In genomic region chr10:73886085-73886529, GRCh38 we compare ENCODE assay signal across 8 cellular contexts. TPM values are rescaled to one million over a fixed set of nuclear protein-coding genes. Genes with fewer than 3 reads are reported as not detected.
DNase-seq lines count a peak whose midpoint lies in the region; ATAC-seq and TF ChIP-seq lines count a peak whose summit lies in the region.

No MANE protein-coding gene starts in this region.

- H3K9me3 ChIP-seq in HEK293 (ENCODE audit: control insufficient read depth, insufficient read depth, low read depth, low read length) = no peaks in the 10 kb centered on the region
- no peaks in the 10 kb centered on the region for H3K9me3 ChIP-seq in liver (ENCODE audit: control insufficient read depth in 4 of 4, low read length in 3 of 4)

- POLR2A ChIA-PET in HEK293 (lab: Yijun Ruan, JAX) = interaction anchor here (0.5 to 0.7 kb wide), 4 partner anchors 53 to 265 kb away, joined by 3 to 4 read pairs (median 3); partner anchors contain the start of genes ADK and AP3M1

- TF ChIP-seq CTCF in HEK293 (tag by site-specific recombination; IDR thresholded peaks at IDR 0.05) (peak; percentile 92), liver (IDR thresholded peaks at IDR 0.05; ENCODE audit: low read depth, low read length, missing input control) (peak; percentile 89)

- H3K27ac ChIP-seq in HEK293 (ENCODE audit: extremely low read depth, low read depth, low read length) (no peak overlapping the region), cingulate gyrus (ENCODE audit: low read depth, low read length) (peak overlapping the region; percentile 87), liver (ENCODE audit: low read depth in 1 of 2, low read length in 2 of 2) (no peak overlapping the region)

- H3K9ac ChIP-seq in liver (ENCODE audit: low read depth in 1 of 2, low read length in 2 of 2) = no peak overlapping the region

- DNase-seq in GDM1 (lab: John Stamatoyannopoulos, UW) = peak; percentile 23
- peak; percentile 79 for DNase-seq in NCI-H2196 treated with DMSO at 0.1 percent for 48 hours (lab: John Stamatoyannopoulos, UW; ENCODE audit: unreplicated experiment)
- DNase-seq in activated CD4-positive, alpha-beta T cell treated with anti-CD3 and anti-CD28 coated beads for 24 hours (ENCODE audit: low read depth in 2 of 2) = peak; percentile 45 to 60
- DNase-seq in stimulated activated CD4-positive, alpha-beta T cell treated with anti-CD3 and anti-CD28 coated beads, Interleukin-2, amount 100 ng/mL, for 4 hours (ENCODE audit: low read depth) = peak; percentile 60

- 4% methylated on average over 5 of the region's 5 CpGs for WGBS in liver

- peak; percentile 96 for TF ChIP-seq RAD21 in liver (IDR thresholded peaks at IDR 0.05)

- H3K27me3 ChIP-seq in liver (ENCODE audit: control insufficient read depth in 4 of 4, insufficient read depth in 4 of 4, low read length in 3 of 4) = no peaks in the 10 kb centered on the region

- ATAC-seq in GM21526 (IDR thresholded peaks at IDR 0.05; ENCODE audit: low FRiP score, unreplicated experiment) = no peak

- CTCF ChIA-PET in HEK293 (lab: Yijun Ruan, JAX) = interaction anchor here (0.6 to 9.5 kb wide), 55 partner anchors 8 to 393 kb away, joined by 3 to 182 read pairs (median 4); no protein-coding TSS in a partner anchor

- H3K36me3 ChIP-seq in HEK293 (ENCODE audit: control insufficient read depth in 2 of 2, insufficient read depth in 1 of 2, low read length in 2 of 2) (no peaks in the 10 kb centered on the region), liver (ENCODE audit: control insufficient read depth in 4 of 4, insufficient read depth in 3 of 4, low read depth in 1 of 4, low read length in 3 of 4) (no peaks in the 10 kb centered on the region)

- H3K4me3 ChIP-seq in HEK293 (ENCODE audit: low read depth, low read length) (no peak overlapping the region), liver (ENCODE audit: low read depth in 1 of 3, low read length in 3 of 3) (no peak overlapping the region)

- peaks cover 11% of the 10 kb centered on the region for H3K4me1 ChIP-seq in HEK293 (ENCODE audit: control insufficient read depth, insufficient read depth, low read length)
- peaks cover 0 to 3% (median 1%) of the 10 kb centered on the region in 4 donors for H3K4me1 ChIP-seq in liver (ENCODE audit: control insufficient read depth in 4 of 4, insufficient read depth in 4 of 4, low read length in 3 of 4)

TF ChIP-seq in HEK293, 187 proteins besides CTCF, POLR2A, EP300 and RAD21 (continues in another document):
- TF ChIP-seq ZNF558 (tag by site-specific recombination; IDR thresholded peaks at IDR 0.05) (0 out of 2 replicates have a peak, but pooled peaks have one; percentile 13), SP7 (tag by site-specific recombination; IDR thresholded peaks at IDR 0.05) (peak; percentile 34; the same call in 1 of the 2 replicates), ZNF214 (tag by site-specific recombination; IDR thresholded peaks at IDR 0.05; ENCODE audit: borderline replicate concordance) (peak; percentile 7; the same call in 1 of the 2 replicates), ZBTB8A (tag by site-specific recombination; IDR thresholded peaks at IDR 0.05) (peak; percentile 29; the same call in 1 of the 2 replicates), BCL11A (tag by site-specific recombination; IDR thresholded peaks at IDR 0.05; ENCODE audit: low read depth) (no peak), GLIS1 (tag by site-specific recombination; IDR thresholded peaks at IDR 0.05) (peak; percentile 50; the same call in 1 of the 2 replicates), ZSCAN30 (tag by site-specific recombination; IDR thresholded peaks at IDR 0.05) (0 out of 2 replicates have a peak, but pooled peaks have one; percentile 52), ZFP37 (tag by site-specific recombination; IDR thresholded peaks at IDR 0.05) (0 out of 2 replicates have a peak, but pooled peaks have one; percentile 26), ZNF600 (tag by site-specific recombination; IDR thresholded peaks at IDR 0.05) (peak; percentile 88), ZNF2 (tag by site-specific recombination; IDR thresholded peaks at IDR 0.05) (peak; percentile 75; the same call in 1 of the 2 replicates), ZBTB48 (tag by site-specific recombination; IDR thresholded peaks at IDR 0.05) (peak; percentile 71), ZIC2 (tag by site-specific recombination; IDR thresholded peaks at IDR 0.05) (peak; percentile 59)
- TF ChIP-seq, protein P1, sequence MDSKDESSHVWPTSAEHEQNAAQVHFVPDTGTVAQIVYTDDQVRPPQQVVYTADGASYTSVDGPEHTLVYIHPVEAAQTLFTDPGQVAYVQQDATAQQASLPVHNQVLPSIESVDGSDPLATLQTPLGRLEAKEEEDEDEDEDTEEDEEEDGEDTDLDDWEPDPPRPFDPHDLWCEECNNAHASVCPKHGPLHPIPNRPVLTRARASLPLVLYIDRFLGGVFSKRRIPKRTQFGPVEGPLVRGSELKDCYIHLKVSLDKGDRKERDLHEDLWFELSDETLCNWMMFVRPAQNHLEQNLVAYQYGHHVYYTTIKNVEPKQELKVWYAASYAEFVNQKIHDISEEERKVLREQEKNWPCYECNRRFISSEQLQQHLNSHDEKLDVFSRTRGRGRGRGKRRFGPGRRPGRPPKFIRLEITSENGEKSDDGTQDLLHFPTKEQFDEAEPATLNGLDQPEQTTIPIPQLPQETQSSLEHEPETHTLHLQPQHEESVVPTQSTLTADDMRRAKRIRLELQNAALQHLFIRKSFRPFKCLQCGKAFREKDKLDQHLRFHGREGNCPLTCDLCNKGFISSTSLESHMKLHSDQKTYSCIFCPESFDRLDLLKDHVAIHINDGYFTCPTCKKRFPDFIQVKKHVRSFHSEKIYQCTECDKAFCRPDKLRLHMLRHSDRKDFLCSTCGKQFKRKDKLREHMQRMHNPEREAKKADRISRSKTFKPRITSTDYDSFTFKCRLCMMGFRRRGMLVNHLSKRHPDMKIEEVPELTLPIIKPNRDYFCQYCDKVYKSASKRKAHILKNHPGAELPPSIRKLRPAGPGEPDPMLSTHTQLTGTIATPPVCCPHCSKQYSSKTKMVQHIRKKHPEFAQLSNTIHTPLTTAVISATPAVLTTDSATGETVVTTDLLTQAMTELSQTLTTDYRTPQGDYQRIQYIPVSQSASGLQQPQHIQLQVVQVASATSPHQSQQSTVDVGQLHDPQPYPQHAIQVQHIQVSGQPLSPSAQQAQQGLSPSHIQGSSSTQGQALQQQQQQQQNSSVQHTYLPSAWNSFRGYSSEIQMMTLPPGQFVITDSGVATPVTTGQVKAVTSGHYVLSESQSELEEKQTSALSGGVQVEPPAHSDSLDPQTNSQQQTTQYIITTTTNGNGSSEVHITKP (tag by site-specific recombination; IDR thresholded peaks at IDR 0.05) = peak; percentile 58

TF ChIP-seq in liver, 16 proteins besides CTCF, POLR2A, EP300 and RAD21:
- TF ChIP-seq FOXA1 (IDR thresholded peaks at IDR 0.05) (no peak), RXRA (IDR thresholded peaks at IDR 0.05) (peak in 1 of 2 donors; percentile 4), NR2F2 (IDR thresholded peaks at IDR 0.05) (peak; percentile 34)

RNA-seq across cellular contexts. Expression of gene CAMK2G, which starts 11.8 kb away (rescaled TPM):
- 10 to 100 TPM in 1 of 2 donors, 1 to 10 TPM in 1; 9.3 to 18.3 TPM for total RNA-seq in liver
- polyA plus RNA-seq in liver = 10 to 100 TPM in 1 of 2 donors, 1 to 10 TPM in 1; 6.8 to 10.4 TPM

RNA-seq across cellular contexts. Expression of gene PLAU, which starts 24.8 kb away (rescaled TPM):
- 1 to 10 TPM in 1 of 2 donors, under 1 TPM in 1; 0.67 to 1.0 TPM for total RNA-seq in liver
- polyA plus RNA-seq in liver = under 1 TPM; 0.40 to 0.91 TPM

Comparison
In these comparisons a context has a peak if more than half of its experiments do, and no peak if none do; other contexts are left out.
1. DNase-seq: peak in every context shown above with its lines; median percentile 79 in NCI-H2196 treated with DMSO at 0.1 percent for 48 hours; 60 in stimulated activated CD4-positive, alpha-beta T cell treated with anti-CD3 and anti-CD28 coated beads, Interleukin-2, amount 100 ng/mL, for 4 hours; 52 in activated CD4-positive, alpha-beta T cell treated with anti-CD3 and anti-CD28 coated beads for 24 hours; 23 in GDM1.